14 cellular contexts compared by ENCODE assay signal in genomic region chr20:49372095-49372734, GRCh38.
DNase-seq lines count a peak whose midpoint lies in the region; ATAC-seq, FAIRE-seq and TF ChIP-seq lines count a peak whose summit lies in the region.
"Had no signal": no experiment of that assay in that cellular context is flagged by ENCODE, and none has a peak within 500 bp of the region (broad histone marks: within the 10 kb centered on the region; RNA-seq: fewer than 3 reads in every experiment).

No MANE protein-coding gene starts in this region.

- no peak overlapping the region for H2AFZ ChIP-seq in keratinocyte (ENCODE audit: control insufficient read depth, low read length)

- H3K9ac ChIP-seq in keratinocyte (ENCODE audit: control insufficient read depth, extremely low read depth, insufficient read depth, low read length), result no peak overlapping the region
- H3K9ac ChIP-seq: SK-N-SH had no signal

- no peaks in the 10 kb centered on the region for H3K9me1 ChIP-seq in keratinocyte (ENCODE audit: control insufficient read depth, extremely low read depth, insufficient read depth, low read length)

- CTCF ChIA-PET in RWPE1 (lab: Yijun Ruan, JAX), result no interaction called here

- POLR2A ChIA-PET in RWPE1 (lab: Yijun Ruan, JAX; ENCODE audit: low non-redundant PET), result no interaction called here

- no peak for TF ChIP-seq CTCF in RWPE1 (conservative IDR thresholded peaks at IDR 0.05; ENCODE audit: low read depth)
- TF ChIP-seq CTCF in keratinocyte (optimal IDR thresholded peaks at IDR 0.05 in 1 of 3, IDR thresholded peaks at IDR 0.05 in 1 of 3, conservative IDR thresholded peaks at IDR 0.05 in 1 of 3; ENCODE audit: extremely low read depth in 1 of 3, insufficient read depth in 2 of 3, low read length in 3 of 3), result no peak

- ATAC-seq in HG03460 (IDR thresholded peaks at IDR 0.05; ENCODE audit: unreplicated experiment) (no peak), GM19023 (IDR thresholded peaks at IDR 0.05; ENCODE audit: unreplicated experiment) (no peak)

- H4K20me1 ChIP-seq in keratinocyte (ENCODE audit: control insufficient read depth, extremely low read depth, insufficient read depth, low read length), result no peaks in the 10 kb centered on the region

- H3K4me1 ChIP-seq in keratinocyte (ENCODE audit: control insufficient read depth, extremely low read depth, insufficient read depth, low read length), result peaks cover 15% of the 10 kb centered on the region

- DNase-seq in EL, result peak; percentile 29
- DNase-seq in NCI-H1105 (lab: John Stamatoyannopoulos, UW), result peak; percentile 35
- peak; percentile 86 for DNase-seq in RWPE1 (ENCODE audit: low spot score)
- DNase-seq in keratinocyte (ENCODE audit: low read depth, low spot score), result peak; percentile 68
- no peak for DNase-seq in kidney tubule cell (ENCODE audit: low spot score)
- DNase-seq: NCI-H146, NCI-H2107, Right ventricle myocardium superior, SK-N-SH, T-helper 1 cell had no signal

- H3K79me2 ChIP-seq in keratinocyte (ENCODE audit: control insufficient read depth, insufficient read depth, low read length), result no peaks in the 10 kb centered on the region

- dilution Hi-C loops in keratinocyte (cut with MboI; ENCODE audit: extremely low pct_ligation_motif_present, low sequenced_read_pairs), result no loop called here

- peak overlapping the region; percentile 11 for H3K4me2 ChIP-seq in keratinocyte (ENCODE audit: control insufficient read depth, extremely low read depth, insufficient read depth, low read depth, low read length)
- H3K4me2 ChIP-seq: SK-N-SH had no signal

- no peaks in the 10 kb centered on the region for H3K9me3 ChIP-seq in keratinocyte (ENCODE audit: control insufficient read depth, low read depth, low read length)
- H3K9me3 ChIP-seq: HAP-1, SK-N-SH had no signal

- H3K36me3 ChIP-seq in keratinocyte (ENCODE audit: control insufficient read depth in 2 of 2, extremely low read depth in 1 of 2, insufficient read depth in 2 of 2, low read length in 2 of 2), result no peaks in the 10 kb centered on the region
- H3K36me3 ChIP-seq: HAP-1 had no signal

- no peak overlapping the region for H3K4me3 ChIP-seq in keratinocyte (ENCODE audit: control insufficient read depth in 2 of 3, extremely low read depth in 1 of 3, insufficient read depth in 2 of 3, low read depth in 1 of 3, low read length in 3 of 3)
- H3K4me3 ChIP-seq: HAP-1 had no signal

- peaks cover 23% of the 10 kb centered on the region for H3K27me3 ChIP-seq in keratinocyte (ENCODE audit: control insufficient read depth, extremely low read depth, insufficient read depth, low read length)

- H3K27ac ChIP-seq in RWPE1 (peak overlapping the region; percentile 23; the same call in 1 of the 2 replicates), keratinocyte (ENCODE audit: control insufficient read depth, insufficient read depth, low read length) (no peak overlapping the region)
- H3K27ac ChIP-seq: C4-2B had no signal

- FAIRE-seq in keratinocyte (lab: Jason Lieb, UNC), result peak; percentile 66
